ENCODE assay signal across 29 cellular contexts in the genomic region with DNA sequence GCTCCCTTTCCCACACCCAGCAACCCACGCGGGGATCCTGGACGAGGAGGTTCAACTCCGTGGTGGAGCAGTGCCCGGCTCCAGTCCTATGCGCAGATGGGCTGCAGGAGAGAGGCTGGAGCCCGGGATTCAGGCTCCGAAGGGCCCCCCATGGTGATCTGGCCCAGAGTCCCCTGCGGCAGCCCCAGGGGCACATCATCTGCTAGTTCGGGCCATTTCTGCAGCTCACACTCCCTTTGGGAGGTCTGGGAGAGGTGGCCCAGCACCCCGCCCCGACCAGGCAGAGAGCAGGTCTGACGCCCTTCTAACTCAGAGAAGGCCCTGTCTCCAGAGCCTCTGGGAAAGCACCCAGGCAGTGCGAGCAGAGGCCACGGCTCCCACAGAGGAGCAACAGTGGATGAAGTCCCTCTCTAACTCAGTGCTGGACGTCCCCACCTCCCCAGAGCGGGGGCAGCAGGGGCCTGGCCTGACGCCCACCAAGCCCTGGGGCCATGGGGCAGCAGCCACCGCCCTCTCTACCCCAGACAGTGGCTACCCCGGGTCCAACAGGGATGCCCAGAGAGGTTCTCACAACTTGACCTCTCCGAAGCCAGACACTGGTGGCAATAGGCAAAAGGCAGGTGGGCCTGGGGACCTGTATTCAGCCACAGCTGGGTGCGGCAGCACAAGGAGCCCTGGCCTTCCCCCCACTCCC. TPM values are rescaled to one million over a fixed set of nuclear protein-coding genes. Genes with fewer than 3 reads are reported as not detected.
"Had no signal": no experiment of that assay in that cellular context is flagged by ENCODE, and none has a peak within 500 bp of the region (broad histone marks: within the 10 kb centered on the region; RNA-seq: fewer than 3 reads in every experiment).

No MANE protein-coding gene starts in this region.

- H3K36me3 ChIP-seq: cardiac muscle cell, thoracic aorta, vagina had no signal

- H3K9ac ChIP-seq: parathyroid adenoma had no signal

- FAIRE-seq: islet of Langerhans, small intestine had no signal

- H2AFZ ChIP-seq: hepatocyte, parathyroid adenoma had no signal

- H3K27ac Mint-ChIP-seq: activated CD4-positive, alpha-beta memory T cell treated with anti-CD3 and anti-CD28 coated beads, Interleukin-2, amount 10 ng/mL, durations not matched to agents 7 days and 5 days; activated CD4-positive, alpha-beta T cell treated with anti-CD3 and anti-CD28 coated beads, Interleukin-2, amount 10 ng/mL, durations not matched to agents 24 days and 14 days; activated CD8-positive, alpha-beta memory T cell treated with anti-CD3 and anti-CD28 coated beads, Interleukin-2, amount 10 ng/mL, durations not matched to agents 7 days and 5 days; activated naive CD4-positive, alpha-beta T cell treated with anti-CD3 and anti-CD28 coated beads, Interleukin-2, amount 10 ng/mL, durations not matched to agents 7 days and 5 days; dendritic cell treated with granulocyte-macrophage colony-stimulating factor and Interleukin-4, amounts not matched to agents 40 ng/mL and 50 ng/mL, for 4 days; natural killer cell; stimulated activated naive B cell treated with anti-CD40 and anti-IgM and Interleukin-4, amounts not matched to agents 10 μg/mL and 1 μg/mL and 100 μg/mL, for 72 hours; type B pancreatic cell had no signal

- H3K4me1 ChIP-seq: foreskin keratinocyte, parathyroid adenoma had no signal

- H3K79me2 ChIP-seq: hepatocyte, parathyroid adenoma had no signal

- H3K27ac ChIP-seq: cardiac muscle cell, foreskin keratinocyte, hepatocyte, parathyroid adenoma, thoracic aorta, vagina had no signal

- H3K4me1 Mint-ChIP-seq: activated CD4-positive, alpha-beta memory T cell treated with anti-CD3 and anti-CD28 coated beads, Interleukin-2, amount 10 ng/mL, durations not matched to agents 7 days and 5 days; activated CD4-positive, alpha-beta T cell treated with anti-CD3 and anti-CD28 coated beads, Interleukin-2, amount 10 ng/mL, durations not matched to agents 24 days and 14 days; activated naive CD4-positive, alpha-beta T cell treated with anti-CD3 and anti-CD28 coated beads, Interleukin-2, amount 10 ng/mL, durations not matched to agents 7 days and 5 days had no signal

- DNase-seq: activated CD4-positive, alpha-beta memory T cell treated with anti-CD3 and anti-CD28 coated beads, Interleukin-2, amount 10 ng/mL, durations not matched to agents 7 days and 5 days; activated CD4-positive, alpha-beta T cell treated with anti-CD3 and anti-CD28 coated beads, Interleukin-2, amount 10 ng/mL, durations not matched to agents 24 days and 14 days; activated CD8-positive, alpha-beta memory T cell treated with anti-CD3 and anti-CD28 coated beads, Interleukin-2, amount 10 ng/mL, durations not matched to agents 7 days and 5 days; activated effector memory CD4-positive, alpha-beta T cell treated with anti-CD3 and anti-CD28 coated beads, Interleukin-2, amount 50 U/mL, for 16 hours; activated naive CD4-positive, alpha-beta T cell treated with anti-CD3 and anti-CD28 coated beads, Interleukin-2, amount 10 ng/mL, durations not matched to agents 7 days and 5 days; activated T-cell treated with anti-CD3 and anti-CD28 coated beads for 4 hours; amygdala; effector CD8-positive, alpha-beta T cell; foreskin keratinocyte; left cardiac atrium; midbrain; natural killer cell; nucleus accumbens; small intestine; stimulated activated CD4-positive, alpha-beta T cell treated with anti-CD3 and anti-CD28 coated beads, Interleukin-15, amount 100 ng/mL, for 24 hours; stimulated activated CD8-positive, alpha-beta memory T cell treated with anti-CD3 and anti-CD28 coated beads, Interleukin-4, amount 100 ng/mL, for 48 hours; stimulated activated naive B cell treated with anti-CD40 and anti-IgM and Interleukin-4, amounts not matched to agents 10 μg/mL and 1 μg/mL and 100 μg/mL, for 72 hours had no signal

- H3K4me2 ChIP-seq: hepatocyte had no signal

- H3K9me3 Mint-ChIP-seq: activated CD4-positive, alpha-beta memory T cell treated with anti-CD3 and anti-CD28 coated beads, Interleukin-2, amount 10 ng/mL, durations not matched to agents 7 days and 5 days; activated CD4-positive, alpha-beta T cell treated with anti-CD3 and anti-CD28 coated beads, Interleukin-2, amount 10 ng/mL, durations not matched to agents 24 days and 14 days; activated naive CD4-positive, alpha-beta T cell treated with anti-CD3 and anti-CD28 coated beads, Interleukin-2, amount 10 ng/mL, durations not matched to agents 7 days and 5 days; dendritic cell treated with granulocyte-macrophage colony-stimulating factor and Interleukin-4, amounts not matched to agents 40 ng/mL and 50 ng/mL, for 4 days; natural killer cell; stimulated activated naive B cell treated with anti-CD40 and anti-IgM and Interleukin-4, amounts not matched to agents 10 μg/mL and 1 μg/mL and 100 μg/mL, for 72 hours; type B pancreatic cell had no signal

- H3K4me3 Mint-ChIP-seq: activated CD4-positive, alpha-beta memory T cell treated with anti-CD3 and anti-CD28 coated beads, Interleukin-2, amount 10 ng/mL, durations not matched to agents 7 days and 5 days; activated CD4-positive, alpha-beta T cell treated with anti-CD3 and anti-CD28 coated beads, Interleukin-2, amount 10 ng/mL, durations not matched to agents 24 days and 14 days; activated CD8-positive, alpha-beta memory T cell treated with anti-CD3 and anti-CD28 coated beads, Interleukin-2, amount 10 ng/mL, durations not matched to agents 7 days and 5 days; activated naive CD4-positive, alpha-beta T cell treated with anti-CD3 and anti-CD28 coated beads, Interleukin-2, amount 10 ng/mL, durations not matched to agents 7 days and 5 days; dendritic cell treated with granulocyte-macrophage colony-stimulating factor and Interleukin-4, amounts not matched to agents 40 ng/mL and 50 ng/mL, for 4 days; natural killer cell; stimulated activated naive B cell treated with anti-CD40 and anti-IgM and Interleukin-4, amounts not matched to agents 10 μg/mL and 1 μg/mL and 100 μg/mL, for 72 hours had no signal

- H3K36me3 Mint-ChIP-seq: activated CD8-positive, alpha-beta memory T cell treated with anti-CD3 and anti-CD28 coated beads, Interleukin-2, amount 10 ng/mL, durations not matched to agents 7 days and 5 days; activated naive CD4-positive, alpha-beta T cell treated with anti-CD3 and anti-CD28 coated beads, Interleukin-2, amount 10 ng/mL, durations not matched to agents 7 days and 5 days; natural killer cell; stimulated activated naive B cell treated with anti-CD40 and anti-IgM and Interleukin-4, amounts not matched to agents 10 μg/mL and 1 μg/mL and 100 μg/mL, for 72 hours; type B pancreatic cell had no signal

- H3K9me3 ChIP-seq: thoracic aorta, vagina had no signal

- H3K4me3 ChIP-seq: cardiac muscle cell, hepatocyte, thoracic aorta, vagina had no signal

- ATAC-seq: activated CD4-positive, CD25-positive, alpha-beta regulatory T cell treated with anti-CD3 and anti-CD28 coated beads, Interleukin-2, amount 50 U/mL, for 24 hours; activated CD8-positive, alpha-beta memory T cell treated with anti-CD3 and anti-CD28 coated beads, Interleukin-2, amount 10 ng/mL, durations not matched to agents 7 days and 5 days; foreskin keratinocyte; left cardiac atrium; natural killer cell; sciatic nerve; stimulated activated naive B cell treated with anti-CD40 and anti-IgM and Interleukin-4, amounts not matched to agents 10 μg/mL and 1 μg/mL and 100 μg/mL, for 72 hours had no signal

RNA-seq across cellular contexts. Expression of gene KCNQ2, which starts 3.3 kb away (rescaled TPM):
- total RNA-seq: activated CD4-positive, alpha-beta memory T cell treated with anti-CD3 and anti-CD28 coated beads, Interleukin-2, amount 10 ng/mL, durations not matched to agents 7 days and 5 days; activated CD4-positive, alpha-beta T cell treated with anti-CD3 and anti-CD28 coated beads, Interleukin-2, amount 10 ng/mL, durations not matched to agents 24 days and 14 days; chondrocyte; foreskin keratinocyte; liver; natural killer cell; sciatic nerve; thoracic aorta had no signal
- polyA plus RNA-seq: foreskin keratinocyte, liver had no signal
